Comparison of ENCODE assay signal across 15 cellular contexts in genomic region chr20:62817975-62818591, GRCh38. TPM values are rescaled to one million over a fixed set of nuclear protein-coding genes. Genes with fewer than 3 reads are reported as not detected.
DNase-seq lines count a peak whose midpoint lies in the region; ATAC-seq, FAIRE-seq and TF ChIP-seq lines count a peak whose summit lies in the region.
"Had no signal": no experiment of that assay in that cellular context is flagged by ENCODE, and none has a peak within 500 bp of the region (broad histone marks: within the 10 kb centered on the region; RNA-seq: fewer than 3 reads in every experiment).

No MANE protein-coding gene starts in this region.

- FAIRE-seq in pancreas (lab: Jason Lieb, UNC): no peak
- FAIRE-seq: colon, small intestine had no signal

- H3K4me3 Mint-ChIP-seq in GM23338 (peak overlapping the region; percentile 54), progenitor cell of endocrine pancreas (ENCODE audit: low read depth) (peak overlapping the region; percentile 35)

- peaks cover 7% of the 10 kb centered on the region; the same call in 1 of the 2 replicates for H3K27me3 ChIP-seq in GM23338 (ENCODE audit: insufficient read depth)
- H3K27me3 ChIP-seq in Panc1 (ENCODE audit: control insufficient read depth, insufficient read depth, low read length): no peaks in the 10 kb centered on the region
- peaks cover 19% of the 10 kb centered on the region for H3K27me3 ChIP-seq in hepatocyte
- peaks cover 0 to 5% (median 0%) of the 10 kb centered on the region in 4 donors for H3K27me3 ChIP-seq in pancreas

- in situ Hi-C loops in Panc1 (cut with HindIII; ENCODE audit: low pct_unique_long_range_greater_than_20kb, low sequenced_read_pairs): no loop called here

- no peaks in the 10 kb centered on the region for H3K9me3 ChIP-seq in Panc1 (ENCODE audit: control insufficient read depth, insufficient read depth, low read depth, low read length)
- H3K9me3 ChIP-seq in hepatocyte (ENCODE audit: low read depth): no peaks in the 10 kb centered on the region
- no peaks in the 10 kb centered on the region for H3K9me3 ChIP-seq in pancreas
- H3K9me3 ChIP-seq: uterus had no signal

- H3K9me3 Mint-ChIP-seq in GM23338 (no peaks in the 10 kb centered on the region), progenitor cell of endocrine pancreas (ENCODE audit: low read depth) (no peaks in the 10 kb centered on the region)

- no TSS peak for BruUV-seq in Panc1 (replicated peaks; lab: Mats Ljungman, UMichigan)

- peaks cover 17% of the 10 kb centered on the region for H3K27me3 Mint-ChIP-seq in GM23338 (ENCODE audit: insufficient read depth, low read depth, poor library complexity)
- H3K27me3 Mint-ChIP-seq in progenitor cell of endocrine pancreas: peaks cover 11% of the 10 kb centered on the region

- WGBS in hepatocyte (ENCODE audit: low lambda C conversion rate, missing lambda C conversion rate): 88% methylated on average over 12 of the region's 12 CpGs
- WGBS in pancreas, 2 donors: 57 to 62% methylated on average over 10 to 12 of the region's 12 CpGs

- POLR2A ChIA-PET in Panc1 (lab: Charles Lee): no interaction called here

- intact Hi-C loops in Panc1 (cut with micrococcal nuclease; ENCODE audit: unreplicated experiment): no loop called here
- intact Hi-C loops in pancreas (cut with DNase I): no loop called here
- intact Hi-C loops in left colon (cut with DNase I, micrococcal nuclease): no loop called here

- H3K36me3 ChIP-seq in GM23338 (ENCODE audit: insufficient read depth) (no peaks in the 10 kb centered on the region), Panc1 (ENCODE audit: control insufficient read depth, insufficient read depth, low read length) (no peaks in the 10 kb centered on the region), hepatocyte (replicated peaks; ENCODE audit: insufficient read depth, low read depth) (no peaks in the 10 kb centered on the region), pancreas (no peaks in the 10 kb centered on the region)
- H3K36me3 ChIP-seq: uterus had no signal

- H2AFZ ChIP-seq in GM23338: no peak overlapping the region
- H2AFZ ChIP-seq in hepatocyte: no peak overlapping the region

- DNase-seq in GM23338 (ENCODE audit: low spot score): no peak
- DNase-seq in Panc1 (ENCODE audit: low read depth, low spot score): no peak
- DNase-seq in hepatocyte (ENCODE audit: low spot score): no peak
- DNase-seq in progenitor cell of endocrine pancreas (ENCODE audit: low spot score, unreplicated experiment): no peak
- no peak for DNase-seq in pancreas
- no peak for DNase-seq in left colon
- no peak for DNase-seq in effector CD8-positive, alpha-beta T cell (lab: John Stamatoyannopoulos, UW)
- DNase-seq: activated T-cell treated with anti-CD3 and anti-CD28 coated beads, Interleukin-2, amount 50 U/mL, for 48 hours; DMS153; small intestine; stimulated activated naive CD4-positive, alpha-beta T cell had no signal

- H3K79me2 ChIP-seq in GM23338 (replicated peaks; ENCODE audit: insufficient read depth) (peaks cover 8% of the 10 kb centered on the region; the same call in 1 of the 2 replicates), hepatocyte (no peaks in the 10 kb centered on the region)

- H3K36me3 Mint-ChIP-seq in GM23338 (ENCODE audit: low read depth): no peaks in the 10 kb centered on the region
- H3K36me3 Mint-ChIP-seq in progenitor cell of endocrine pancreas (ENCODE audit: insufficient read depth): no peaks in the 10 kb centered on the region

- peak overlapping the region; percentile 90 for H3K4me2 ChIP-seq in GM23338
- H3K4me2 ChIP-seq in hepatocyte: peak overlapping the region; percentile 92

- H3K4me3 ChIP-seq in GM23338 (peak overlapping the region; percentile 70; the same call in 1 of the 2 replicates), Panc1 (ENCODE audit: low read depth in 2 of 2, low read length in 2 of 2) (peak overlapping the region; percentile 17; a peak in 1 of 4 replicates), hepatocyte (no peak overlapping the region), pancreas (no peak overlapping the region)
- H3K4me3 ChIP-seq: uterus had no signal

- no peaks in the 10 kb centered on the region for H3K9me2 ChIP-seq in GM23338 (ENCODE audit: insufficient read depth)
- no peaks in the 10 kb centered on the region for H3K9me2 ChIP-seq in hepatocyte (replicated peaks; ENCODE audit: insufficient read depth)

- H3K4me1 ChIP-seq in GM23338 (ENCODE audit: insufficient read depth) (peaks cover 10% of the 10 kb centered on the region; the same call in 1 of the 2 replicates), Panc1 (ENCODE audit: control insufficient read depth, insufficient read depth, low read length) (peaks cover 83% of the 10 kb centered on the region), hepatocyte (ENCODE audit: insufficient read depth) (peaks cover 42% of the 10 kb centered on the region), pancreas (peaks cover 0 to 6% (median 0%) of the 10 kb centered on the region in 3 donors)

- no peak for TF ChIP-seq CTCF in GM23338 (conservative IDR thresholded peaks at IDR 0.05; ENCODE audit: low read depth in 2 of 2)
- TF ChIP-seq CTCF in Panc1 (IDR thresholded peaks at IDR 0.05): no peak
- TF ChIP-seq CTCF in hepatocyte (IDR thresholded peaks at IDR 0.05; ENCODE audit: poor library complexity): no peak
- TF ChIP-seq CTCF in progenitor cell of endocrine pancreas (IDR thresholded peaks at IDR 0.05; ENCODE audit: unreplicated experiment): no peak
- TF ChIP-seq CTCF in pancreas (IDR thresholded peaks at IDR 0.05): no peak

- peaks cover 3% of the 10 kb centered on the region; the same call in 1 of the 2 replicates for H4K20me1 ChIP-seq in GM23338 (replicated peaks; ENCODE audit: insufficient read depth)
- no peaks in the 10 kb centered on the region for H4K20me1 ChIP-seq in hepatocyte (ENCODE audit: insufficient read depth, poor library complexity, severe bottlenecking)

- peaks cover 20% of the 10 kb centered on the region for H3K4me1 Mint-ChIP-seq in GM23338
- H3K4me1 Mint-ChIP-seq in progenitor cell of endocrine pancreas (ENCODE audit: low read depth): peaks cover 11% of the 10 kb centered on the region

- H3K27ac Mint-ChIP-seq in GM23338: no peak overlapping the region; the same call in 1 of the 2 replicates
- H3K27ac Mint-ChIP-seq in progenitor cell of endocrine pancreas: no peak overlapping the region

- ATAC-seq in GM23338 (no peak), Panc1 (no peak), GM18502 (IDR thresholded peaks at IDR 0.05; ENCODE audit: poor library complexity, unreplicated experiment) (no peak), pancreas (no peak), left colon (no peak)
- ATAC-seq: left lobe of liver had no signal

- H3K27ac ChIP-seq in GM23338 (ENCODE audit: low read depth) (no peak overlapping the region), Panc1 (ENCODE audit: low read length) (peak overlapping the region; percentile 79), hepatocyte (peak overlapping the region; percentile 37), pancreas (peak overlapping the region in 1 of 4 donors; percentile 15)

- CTCF ChIA-PET in Panc1 (lab: Charles Lee): no interaction called here

- H3F3A ChIP-seq in GM23338 (replicated peaks; ENCODE audit: low read depth): 0 out of 2 replicates have a peak, but pooled peaks cover 4% of the 10 kb centered on the region

TF ChIP-seq in GM23338, 12 proteins besides CTCF, POLR2A, EP300 and RAD21 (continues in another document):
- no peak for TF ChIP-seq EZH2 (IDR thresholded peaks at IDR 0.05; ENCODE audit: low read depth, unreplicated experiment)

RNA-seq across cellular contexts. Expression of gene COL9A3, which starts 1.2 kb away (rescaled TPM):
- 110 and 113 TPM in 2 replicates for total RNA-seq in GM23338 (2014; rRNA removed; shearing (Covaris generic))
- polyA plus RNA-seq in GM23338 (2016; fragmentation: Nextera tagmentation; extraction: Ambion mirVana): 74.9 and 79.4 TPM in 2 replicates
- total RNA-seq in Panc1 (2021; ENCODE audit: unreplicated experiment): 46.6 TPM
- 53.7 TPM for polyA plus RNA-seq in Panc1 (2012; ENCODE audit: insufficient read length)
- total RNA-seq in hepatocyte: 22.6 and 23.9 TPM in 2 replicates
- polyA plus RNA-seq in hepatocyte: 68.1 and 77.0 TPM in 2 replicates
- 81.5 and 84.3 TPM in 2 replicates for total RNA-seq in progenitor cell of endocrine pancreas
- total RNA-seq in pancreas: 10 to 100 TPM in 1 of 6 donors, 1 to 10 TPM in 5; 1.7 to 35.2 (median 7.3) TPM
- 100 to 1,000 TPM; 149 to 183 TPM for polyA plus RNA-seq in pancreas
- total RNA-seq in left colon: 1 to 10 TPM; 2.3 to 2.8 TPM

RNA-seq across cellular contexts. Expression of gene OGFR, which starts 13.4 kb away (rescaled TPM):
- total RNA-seq in GM23338 (2014; rRNA removed; shearing (Covaris generic)): 48.8 and 50.6 TPM in 2 replicates
- polyA plus RNA-seq in GM23338 (2016; fragmentation: Nextera tagmentation; extraction: Ambion mirVana): 9.6 and 12.3 TPM in 2 replicates
- total RNA-seq in Panc1 (2021; ENCODE audit: unreplicated experiment): 47.3 TPM
- polyA plus RNA-seq in Panc1 (2012; ENCODE audit: insufficient read length): 60.2 TPM
- total RNA-seq in hepatocyte: 43.8 and 47.6 TPM in 2 replicates
- polyA plus RNA-seq in hepatocyte: 76.2 and 80.8 TPM in 2 replicates
- total RNA-seq in progenitor cell of endocrine pancreas: 29.6 and 31.0 TPM in 2 replicates
- total RNA-seq in pancreas: 10 to 100 TPM; 18.1 to 25.4 (median 21.0) TPM
- 10 to 100 TPM; 50.8 to 79.5 TPM for polyA plus RNA-seq in pancreas
- 10 to 100 TPM; 39.5 to 41.0 TPM for total RNA-seq in left colon

RNA-seq across cellular contexts. Expression of gene MRGBP, which starts 21.8 kb away (rescaled TPM):
- total RNA-seq in GM23338 (2014; rRNA removed; shearing (Covaris generic)): 24.3 and 26.0 TPM in 2 replicates
- 19.7 and 20.9 TPM in 2 replicates for polyA plus RNA-seq in GM23338 (2016; fragmentation: Nextera tagmentation; extraction: Ambion mirVana)
- total RNA-seq in Panc1 (2021; ENCODE audit: unreplicated experiment): 49.9 TPM
- 46.9 TPM for polyA plus RNA-seq in Panc1 (2012; ENCODE audit: insufficient read length)
- 14.0 and 18.9 TPM in 2 replicates for total RNA-seq in hepatocyte
- polyA plus RNA-seq in hepatocyte: 18.9 and 20.5 TPM in 2 replicates
- total RNA-seq in progenitor cell of endocrine pancreas: 12.4 and 13.8 TPM in 2 replicates
- total RNA-seq in pancreas: 1 to 10 TPM; 2.6 to 4.4 (median 3.7) TPM
- 10 to 100 TPM in 1 of 2 donors, 1 to 10 TPM in 1; 5.3 to 11.3 TPM for polyA plus RNA-seq in pancreas
- 10 to 100 TPM in 1 of 2 donors, 1 to 10 TPM in 1; 8.1 to 10.6 TPM for total RNA-seq in left colon

RNA-seq across cellular contexts. Expression of gene TCFL5, which starts 43.5 kb away (rescaled TPM):
- total RNA-seq in GM23338 (2014; rRNA removed; shearing (Covaris generic)): 18.8 and 19.3 TPM in 2 replicates
- polyA plus RNA-seq in GM23338 (2016; fragmentation: Nextera tagmentation; extraction: Ambion mirVana) (5.4 and 5.8 TPM in 2 replicates), hepatocyte (8.5 and 10.5 TPM in 2 replicates), pancreas (1 to 10 TPM; 2.5 to 4.9 TPM)
- total RNA-seq in Panc1 (2021; ENCODE audit: unreplicated experiment) (23.8 TPM), hepatocyte (9.1 and 9.5 TPM in 2 replicates), progenitor cell of endocrine pancreas (7.7 and 7.9 TPM in 2 replicates), pancreas (1 to 10 TPM; 3.5 to 4.9 (median 4.0) TPM), left colon (1 to 10 TPM; 5.9 to 6.5 TPM)
- polyA plus RNA-seq in Panc1 (2012; ENCODE audit: insufficient read length): 22.3 TPM

Comparison
In these comparisons a context has a peak if more than half of its experiments do, and no peak if none do; other contexts are left out.
1. H3K4me3 ChIP-seq: peak in GM23338 (single experiment) and Panc1 (2 of 2); none in hepatocyte (single experiment) and pancreas (0 of 4).